Comparison of ENCODE assay signal across 9 cellular contexts in genomic region chr2:164134368-164134767, GRCh38.
"Had no signal": no experiment of that assay in that cellular context is flagged by ENCODE, and none has a peak within 500 bp of the region (broad histone marks: within the 10 kb centered on the region; RNA-seq: fewer than 3 reads in every experiment).

No MANE protein-coding gene starts in this region.

- H3K9ac ChIP-seq: GM23248 had no signal

- H3K27ac Mint-ChIP-seq: HFFc6 had no signal

- H3K36me3 ChIP-seq: HAP-1 had no signal

- ATAC-seq: HCT116, K562 had no signal

- FAIRE-seq: HTR-8/SVneo, K562 had no signal

- H3K27ac ChIP-seq: GM23248 had no signal

- DNase-seq: GM23248, GOT3, H7, HFFc6, IMR-90 had no signal

- H3K9me3 ChIP-seq: HAP-1 had no signal

- H2AFZ ChIP-seq: GM23248 had no signal

- H3K4me1 ChIP-seq: HAP-1 had no signal

- H3K4me3 ChIP-seq: GM23248, HAP-1, K562 had no signal

- H3K4me3 Mint-ChIP-seq: HFFc6 had no signal
